In the genomic region with DNA sequence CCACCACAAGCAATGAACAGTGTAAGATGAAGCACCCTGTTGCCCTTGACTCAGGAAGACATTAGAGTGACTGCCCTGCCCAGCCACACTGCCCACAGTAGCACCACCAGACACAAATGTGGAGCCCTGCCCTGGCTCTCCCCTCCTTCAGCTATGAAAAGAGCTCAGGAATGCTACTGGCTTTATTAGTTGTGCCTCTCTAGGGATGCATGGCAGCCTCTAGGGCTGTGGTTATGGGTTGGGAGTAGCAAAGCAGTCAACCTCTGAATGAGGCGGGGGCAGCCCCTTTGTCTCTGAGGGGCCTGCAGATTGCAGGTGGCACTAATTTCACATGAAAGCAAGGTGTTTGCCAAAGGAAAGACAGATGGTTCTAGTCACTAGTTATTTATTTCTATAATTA, we compare ENCODE assay signal across 20 cellular contexts.
"Had no signal": no experiment of that assay in that cellular context is flagged by ENCODE, and none has a peak within 500 bp of the region (broad histone marks: within the 10 kb centered on the region; RNA-seq: fewer than 3 reads in every experiment).

No MANE protein-coding gene starts in this region.

- H3K36me3 Mint-ChIP-seq: activated naive CD4-positive, alpha-beta T cell treated with anti-CD3 and anti-CD28 coated beads, Interleukin-2, amount 50 U/mL, for 24 hours; natural killer cell had no signal

- H3K27me3 Mint-ChIP-seq: activated CD4-positive, alpha-beta T cell treated with anti-CD3 and anti-CD28 coated beads, Interleukin-2, amount 10 ng/mL, durations not matched to agents 7 days and 5 days had no signal

- H3K9me3 Mint-ChIP-seq: activated CD4-positive, alpha-beta T cell treated with anti-CD3 and anti-CD28 coated beads, Interleukin-2, amount 10 ng/mL, durations not matched to agents 7 days and 5 days had no signal

- H3K4me1 Mint-ChIP-seq: activated CD4-positive, alpha-beta T cell treated with anti-CD3 and anti-CD28 coated beads, Interleukin-2, amount 10 ng/mL, durations not matched to agents 7 days and 5 days; activated naive CD4-positive, alpha-beta T cell treated with anti-CD3 and anti-CD28 coated beads, Interleukin-2, amount 50 U/mL, for 24 hours; natural killer cell had no signal

- H3K27ac ChIP-seq: esophagus squamous epithelium, heart right ventricle, sigmoid colon, tibial artery had no signal

- H3K27me3 ChIP-seq: esophagus squamous epithelium, heart right ventricle, sigmoid colon, tibial artery had no signal

- H3K9me3 ChIP-seq: esophagus squamous epithelium, heart right ventricle, sigmoid colon, tibial artery had no signal

- H3K4me3 ChIP-seq: esophagus squamous epithelium, heart right ventricle, sigmoid colon, tibial artery had no signal

- H3K4me3 Mint-ChIP-seq: activated CD4-positive, alpha-beta T cell treated with anti-CD3 and anti-CD28 coated beads, Interleukin-2, amount 10 ng/mL, durations not matched to agents 7 days and 5 days; activated naive CD4-positive, alpha-beta T cell treated with anti-CD3 and anti-CD28 coated beads, Interleukin-2, amount 50 U/mL, for 24 hours; natural killer cell had no signal

- H3K36me3 ChIP-seq: esophagus squamous epithelium, heart right ventricle, sigmoid colon, tibial artery had no signal

- ATAC-seq: activated CD4-positive, CD25-positive, alpha-beta regulatory T cell treated with anti-CD3 and anti-CD28 coated beads, Interleukin-2, amount 50 U/mL, for 24 hours; heart right ventricle; left cardiac atrium; natural killer cell; stimulated activated naive CD8-positive, alpha-beta T cell treated with anti-CD3 and anti-CD28 coated beads, Interleukin-15, Interleukin-2, amounts not matched to agents 100 U/mL and 50 U/mL, for 24 hours had no signal

- DNase-seq: activated CD4-positive, alpha-beta T cell treated with anti-CD3 and anti-CD28 coated beads, Interleukin-2, amount 10 ng/mL, durations not matched to agents 7 days and 5 days; activated CD8-positive, alpha-beta memory T cell treated with anti-CD3 and anti-CD28 coated beads, Interleukin-2, amount 50 U/mL, for 48 hours; activated effector memory CD4-positive, alpha-beta T cell treated with Interleukin-2 at 50 U/mL for 16 hours; activated T-cell treated with anti-CD3 and anti-CD28 coated beads, Interleukin-2, amount 50 U/mL, for 48 hours; dermis blood vessel endothelial cell; effector memory CD4-positive, alpha-beta T cell; esophagus squamous epithelium; heart right ventricle; left cardiac atrium; mesenchymal stem cell; natural killer cell; posterior cingulate gyrus; sigmoid colon; stimulated activated CD4-positive, alpha-beta T cell treated with anti-CD3 and anti-CD28 coated beads, Interleukin-12 subunit alpha, Interleukin-12 subunit beta, amount 100 ng/mL, for 4 hours; stimulated activated CD4-positive, alpha-beta T cell treated with anti-CD3 and anti-CD28 coated beads, Interleukin-1b, Interleukin-23, amount 100 ng/mL, for 48 hours; stimulated activated naive CD8-positive, alpha-beta T cell treated with anti-CD3 and anti-CD28 coated beads, Interleukin-15, Interleukin-2, amounts not matched to agents 100 U/mL and 50 U/mL, for 24 hours; substantia nigra; tibial artery had no signal

- H3K27ac Mint-ChIP-seq: activated CD4-positive, alpha-beta T cell treated with anti-CD3 and anti-CD28 coated beads, Interleukin-2, amount 10 ng/mL, durations not matched to agents 7 days and 5 days; activated naive CD4-positive, alpha-beta T cell treated with anti-CD3 and anti-CD28 coated beads, Interleukin-2, amount 50 U/mL, for 24 hours; natural killer cell had no signal

- H3K4me1 ChIP-seq: esophagus squamous epithelium, heart right ventricle, sigmoid colon, tibial artery had no signal
